Comparison of ENCODE assay signal across 1 cellular context in genomic region chr9:37908698-37909186, GRCh38.
TF ChIP-seq lines count a peak whose summit lies in the region.

No MANE protein-coding gene starts in this region.

TF ChIP-seq in SK-N-SH treated with all-trans-retinoic acid at 6 μM for 48 hours, 23 proteins besides CTCF, POLR2A, EP300 and RAD21 (continued from another document):
- TF ChIP-seq TSHZ2 (CRISPR knock-in tag; IDR thresholded peaks at IDR 0.05) (no peak), ZNF565 (CRISPR knock-in tag; conservative IDR thresholded peaks at IDR 0.05; ENCODE audit: low read depth) (no peak), CSRNP3 (CRISPR knock-in tag; IDR thresholded peaks at IDR 0.05) (no peak)
TF ChIP-seq in SK-N-SH treated with all-trans-retinoic acid at 6 μM for 48 hours: peak in this region for 0.
